Comparison of ENCODE assay signal across 29 cellular contexts in genomic region chr12:57985685-57986084, GRCh38. TPM values are rescaled to one million over a fixed set of nuclear protein-coding genes. Genes with fewer than 3 reads are reported as not detected.
"Had no signal": no experiment of that assay in that cellular context is flagged by ENCODE, and none has a peak within 500 bp of the region (broad histone marks: within the 10 kb centered on the region; RNA-seq: fewer than 3 reads in every experiment).

No MANE protein-coding gene starts in this region.

- H3K9me3 ChIP-seq: adrenal gland, ascending aorta, breast epithelium, colonic mucosa, esophagus squamous epithelium, gastroesophageal sphincter, heart right ventricle had no signal

- H3K36me3 ChIP-seq: adrenal gland, ascending aorta, breast epithelium, cardiac muscle cell, colonic mucosa, esophagus squamous epithelium, gastroesophageal sphincter, heart right ventricle had no signal

- H3K27me3 ChIP-seq: adrenal gland, ascending aorta, breast epithelium, cardiac muscle cell, colonic mucosa, esophagus squamous epithelium, gastroesophageal sphincter, hepatocyte had no signal

- H3K4me1 ChIP-seq: adrenal gland, ascending aorta, breast epithelium, colonic mucosa had no signal

- H2AFZ ChIP-seq: hepatocyte had no signal

- H3K4me3 ChIP-seq: adrenal gland, ascending aorta, breast epithelium, cardiac muscle cell, colonic mucosa, esophagus squamous epithelium, gastroesophageal sphincter, heart right ventricle, hepatocyte had no signal

- H3K4me2 ChIP-seq: hepatocyte had no signal

- ATAC-seq: activated CD8-positive, alpha-beta T cell treated with anti-CD3 and anti-CD28 coated beads for 36 hours; activated T-cell treated with anti-CD3 and anti-CD28 coated beads, Interleukin-2, amount 50 U/mL, for 4 hours; activated T-helper 17 cell treated with anti-CD3 and anti-CD28 coated beads, Interleukin-2, amount 50 U/mL, for 72 hours; gastroesophageal sphincter; heart right ventricle; WTC11 had no signal

- H3K27ac ChIP-seq: adrenal gland, ascending aorta, breast epithelium, cardiac muscle cell, colonic mucosa, epithelial cell of prostate, esophagus squamous epithelium, gastroesophageal sphincter, heart right ventricle, hepatocyte, VCaP had no signal

- DNase-seq: activated CD4-positive, alpha-beta T cell treated with anti-CD3 and anti-CD28 coated beads for 1 hour; activated CD4-positive, alpha-beta T cell treated with anti-CD3 and anti-CD28 coated beads for 4 hours; activated CD4-positive, alpha-beta T cell treated with anti-CD3 and anti-CD28 coated beads, Interleukin-2, amount 50 U/mL, for 1 hour; activated CD4-positive, alpha-beta T cell treated with anti-CD3 and anti-CD28 coated beads, Interleukin-2, amount 50 U/mL, for 48 hours; activated CD8-positive, alpha-beta memory T cell treated with anti-CD3 and anti-CD28 coated beads for 24 hours; activated CD8-positive, alpha-beta T cell treated with anti-CD3 and anti-CD28 coated beads for 36 hours; activated effector memory CD4-positive, alpha-beta T cell treated with Interleukin-2 at 50 U/mL for 16 hours; activated gamma-delta T cell treated with Interleukin-2 at 50 U/mL for 16 hours; activated naive CD4-positive, alpha-beta T cell treated with anti-CD3 and anti-CD28 coated beads, Interleukin-2, amount 50 U/mL, for 16 hours; activated naive CD4-positive, alpha-beta T cell treated with Interleukin-2 at 50 U/mL for 16 hours; activated T-cell treated with anti-CD3 and anti-CD28 coated beads, Interleukin-2, amount 50 U/mL, for 4 hours; adrenal gland; central memory CD4-positive, alpha-beta T cell; cerebellar nuclear complex; colonic mucosa; effector CD8-positive, alpha-beta T cell; esophagus squamous epithelium; foreskin melanocyte; heart right ventricle; T-helper 2 cell had no signal

RNA-seq across cellular contexts. Expression of gene ATP23, which starts 44.3 kb away (rescaled TPM):
- total RNA-seq: ascending aorta had no signal
